In the genomic region with DNA sequence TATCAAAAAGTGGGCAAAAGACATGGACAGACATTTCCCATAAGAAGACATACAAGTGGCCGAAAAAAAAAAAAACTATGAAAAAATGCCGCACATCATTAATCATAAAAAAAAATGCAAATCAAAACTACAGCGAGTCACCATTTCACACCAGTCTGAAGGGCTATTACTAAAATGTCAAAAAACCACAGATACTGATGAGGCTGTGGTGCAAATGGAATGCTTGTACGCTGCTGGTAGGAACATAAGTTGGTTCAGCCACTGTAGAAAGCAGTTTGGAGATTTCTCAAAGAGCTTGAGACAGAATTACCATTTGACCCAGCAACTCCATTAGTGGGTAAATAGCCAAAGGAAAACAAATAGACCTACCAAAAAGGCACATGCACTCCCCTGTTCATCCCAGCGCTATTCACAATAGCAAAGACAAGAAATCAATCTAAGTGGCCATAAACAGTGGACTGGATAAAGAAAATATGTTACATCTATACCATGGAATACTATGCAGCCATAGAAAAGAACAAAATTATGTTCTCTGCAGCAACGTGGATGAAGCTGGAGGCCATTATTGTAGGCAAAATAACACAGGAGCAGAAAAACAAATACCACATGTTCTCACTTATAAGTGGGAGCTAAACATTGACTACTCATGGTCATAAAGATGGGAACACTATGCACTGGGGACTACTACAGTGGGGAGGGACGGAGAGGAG, we compare ENCODE assay signal across 15 cellular contexts.
"Had no signal": no experiment of that assay in that cellular context is flagged by ENCODE, and none has a peak within 500 bp of the region (broad histone marks: within the 10 kb centered on the region; RNA-seq: fewer than 3 reads in every experiment).

No MANE protein-coding gene starts in this region.

- H2AFZ ChIP-seq: neural progenitor cell had no signal

- H3K4me1 ChIP-seq: neural progenitor cell, sigmoid colon, uterus had no signal

- H3K27ac ChIP-seq: neural progenitor cell, ovary, sigmoid colon, uterus had no signal

- H3K9me3 Mint-ChIP-seq: activated CD4-positive, alpha-beta T cell treated with anti-CD3 and anti-CD28 coated beads, Interleukin-2, amount 10 ng/mL, durations not matched to agents 7 days and 5 days; central memory CD8-positive, alpha-beta T cell had no signal

- H3K36me3 ChIP-seq: neural progenitor cell, ovary, sigmoid colon, thyroid gland, uterus had no signal

- H3K4me2 ChIP-seq: neural progenitor cell had no signal

- H3K9me3 ChIP-seq: ovary, sigmoid colon, thyroid gland, uterus had no signal

- H3K36me3 Mint-ChIP-seq: activated naive CD8-positive, alpha-beta T cell; neural progenitor cell had no signal

- H3K27me3 ChIP-seq: neural progenitor cell, ovary, sigmoid colon, thyroid gland, uterus had no signal

- H3K4me1 Mint-ChIP-seq: activated CD4-positive, alpha-beta T cell treated with anti-CD3 and anti-CD28 coated beads, Interleukin-2, amount 10 ng/mL, durations not matched to agents 7 days and 5 days; central memory CD8-positive, alpha-beta T cell had no signal

- ATAC-seq: T-helper 17 cell had no signal

- H3K27ac Mint-ChIP-seq: activated CD4-positive, alpha-beta T cell treated with anti-CD3 and anti-CD28 coated beads, Interleukin-2, amount 10 ng/mL, durations not matched to agents 7 days and 5 days; activated naive CD8-positive, alpha-beta T cell; endodermal cell; neural progenitor cell; T-helper 17 cell had no signal

- H3K4me3 Mint-ChIP-seq: activated CD4-positive, alpha-beta T cell treated with anti-CD3 and anti-CD28 coated beads, Interleukin-2, amount 10 ng/mL, durations not matched to agents 7 days and 5 days; activated naive CD8-positive, alpha-beta T cell; central memory CD8-positive, alpha-beta T cell; endodermal cell; neural progenitor cell; T-helper 17 cell had no signal

- H3K4me3 ChIP-seq: neural progenitor cell, ovary, sigmoid colon, thyroid gland, uterus had no signal

- DNase-seq: activated CD4-positive, alpha-beta T cell treated with anti-CD3 and anti-CD28 coated beads, Interleukin-2, amount 10 ng/mL, durations not matched to agents 7 days and 5 days; activated CD4-positive, CD25-positive, alpha-beta regulatory T cell; activated effector memory CD4-positive, alpha-beta T cell treated with Interleukin-2 at 50 U/mL for 16 hours; aorta; endodermal cell; islet precursor cell; ovary; sigmoid colon; stimulated activated CD4-positive, alpha-beta T cell treated with anti-CD3 and anti-CD28 coated beads, Interleukin-4, amount 100 ng/mL, for 1 hour; T-helper 17 cell; thyroid gland; uterus had no signal

- H3K9ac ChIP-seq: neural progenitor cell had no signal
